ENCODE assay signal across 11 cellular contexts in the genomic region with DNA sequence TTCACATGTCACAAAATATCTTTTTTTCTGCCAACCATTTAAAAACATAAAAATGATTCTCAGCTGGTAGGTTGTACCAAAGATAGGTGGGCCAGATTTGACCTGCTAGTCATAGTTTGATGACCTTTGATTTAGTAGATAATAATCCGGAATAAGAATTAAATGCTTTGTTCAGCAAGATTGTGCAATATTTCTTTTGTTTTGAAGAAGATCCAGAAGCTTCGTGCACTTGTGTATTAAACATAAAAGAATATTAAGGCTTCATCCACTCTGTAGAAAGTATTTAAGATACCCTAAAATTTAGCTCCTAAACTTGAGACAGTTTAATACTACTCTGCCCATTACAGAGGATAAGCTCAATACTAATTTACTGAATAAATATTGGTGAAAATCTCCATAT.
"Had no signal": no experiment of that assay in that cellular context is flagged by ENCODE, and none has a peak within 500 bp of the region (broad histone marks: within the 10 kb centered on the region; RNA-seq: fewer than 3 reads in every experiment).

No MANE protein-coding gene starts in this region.

- H3K4me2 ChIP-seq: GM23338 had no signal

- H3K9ac ChIP-seq: GM23248 had no signal

- H3K27ac ChIP-seq: GM23248 had no signal

- DNase-seq: GM23248, GOT3, H7, H9, HCEC 1CT, HFFc6 had no signal

- H3K9me3 ChIP-seq: HAP-1 had no signal

- ATAC-seq: GM23338, HCT116 had no signal

- H3K4me1 ChIP-seq: HAP-1 had no signal

- FAIRE-seq: H1, H54 had no signal

- H3K36me3 ChIP-seq: HAP-1 had no signal

- H2AFZ ChIP-seq: GM23248, GM23338 had no signal

- H3K4me3 ChIP-seq: GM23248, GM23338, HAP-1 had no signal
